In genomic region chr9:124084087-124084486, GRCh38 we compare ENCODE assay signal across 17 cellular contexts.
DNase-seq lines count a peak whose midpoint lies in the region; ATAC-seq and TF ChIP-seq lines count a peak whose summit lies in the region.
"Had no signal": no experiment of that assay in that cellular context is flagged by ENCODE, and none has a peak within 500 bp of the region (broad histone marks: within the 10 kb centered on the region; RNA-seq: fewer than 3 reads in every experiment).

No MANE protein-coding gene starts in this region.

- H3K79me2 ChIP-seq in mesendoderm (ENCODE audit: control insufficient read depth, insufficient read depth, low read length) (no peaks in the 10 kb centered on the region), MM.1S (ENCODE audit: low read length) (no peaks in the 10 kb centered on the region)

- DNase-seq in EH (ENCODE audit: low read depth) (peak; percentile 6), ELR (ENCODE audit: low read depth) (peak; percentile 29), RPMI7951 (ENCODE audit: low read depth) (peak; percentile 44), mesendoderm (peak; percentile 41), NCI-H524 (lab: John Stamatoyannopoulos, UW) (no peak), tibial nerve (ENCODE audit: low spot score in 2 of 2) (no peak), MM.1S (no peak)
- DNase-seq: BE2C; CD4-positive, alpha-beta memory T cell; DMS153; GDM1; H7 had no signal

- H3K9ac ChIP-seq in mesendoderm (ENCODE audit: low read length): no peak overlapping the region
- H3K9ac ChIP-seq in MM.1S (ENCODE audit: low read length): no peak overlapping the region
- H3K9ac ChIP-seq: KMS-11 had no signal

- H3K18ac ChIP-seq in mesendoderm (ENCODE audit: low read length): no peak overlapping the region

- no peak for ATAC-seq in GM21390 (IDR thresholded peaks at IDR 0.05; ENCODE audit: unreplicated experiment)
- ATAC-seq: A549, GM23338 had no signal

- no peak overlapping the region for H2BK5ac ChIP-seq in mesendoderm (ENCODE audit: low read length)

- no peak overlapping the region for H2AFZ ChIP-seq in MM.1S (ENCODE audit: low read length)
- H2AFZ ChIP-seq: GM23338 had no signal

- no peak overlapping the region for H3K4me2 ChIP-seq in mesendoderm (ENCODE audit: low read length)
- H3K4me2 ChIP-seq in MM.1S (ENCODE audit: low read depth, low read length): no peak overlapping the region
- H3K4me2 ChIP-seq: A549, GM23338, KMS-11 had no signal

- no peak overlapping the region for H3K23ac ChIP-seq in mesendoderm (ENCODE audit: low read length)

- H3K79me1 ChIP-seq in mesendoderm (ENCODE audit: low read length): no peaks in the 10 kb centered on the region

- H4K8ac ChIP-seq in mesendoderm (ENCODE audit: low read depth, low read length): no peak overlapping the region

- no peak for TF ChIP-seq EP300 in tibial nerve (IDR thresholded peaks at IDR 0.05)

- H3K4me3 ChIP-seq in mesendoderm (ENCODE audit: low read length) (no peak overlapping the region), tibial nerve (no peak overlapping the region), MM.1S (ENCODE audit: low read length) (no peak overlapping the region)
- H3K4me3 ChIP-seq: A549, GM23338 had no signal

- no peaks in the 10 kb centered on the region for H3F3A ChIP-seq in MM.1S (ENCODE audit: insufficient read depth, low read length)

- no peaks in the 10 kb centered on the region for H3K9me2 ChIP-seq in MM.1S (replicated peaks; ENCODE audit: insufficient read depth, low read length)

- no peaks in the 10 kb centered on the region for H3K4me1 ChIP-seq in mesendoderm (ENCODE audit: control insufficient read depth, low read depth, low read length)
- no peaks in the 10 kb centered on the region for H3K4me1 ChIP-seq in tibial nerve
- H3K4me1 ChIP-seq in MM.1S (ENCODE audit: low read length): no peaks in the 10 kb centered on the region
- H3K4me1 ChIP-seq: BE2C had no signal

- no CpG with 5 or more reads among the region's 7 CpGs for WGBS in mesendoderm (ENCODE audit: extremely low coverage, insufficient coverage, low lambda C conversion rate)
- 82 to 86% methylated on average over 7 of the region's 7 CpGs for WGBS in tibial nerve, 2 donors

- no peak overlapping the region for H2BK120ac ChIP-seq in mesendoderm (ENCODE audit: low read depth, low read length)

- H2AK5ac ChIP-seq in mesendoderm (ENCODE audit: low read length): no peak overlapping the region

- no peaks in the 10 kb centered on the region for H3K27me3 ChIP-seq in mesendoderm (ENCODE audit: insufficient read depth, low read length, poor library complexity)
- no peaks in the 10 kb centered on the region for H3K27me3 ChIP-seq in tibial nerve
- no peaks in the 10 kb centered on the region for H3K27me3 ChIP-seq in MM.1S (replicated peaks; ENCODE audit: insufficient read depth, low read length)
- H3K27me3 ChIP-seq: BE2C had no signal

- H2BK15ac ChIP-seq in mesendoderm (replicated peaks; ENCODE audit: low read depth): no peak overlapping the region

- TF ChIP-seq CTCF in tibial nerve (IDR thresholded peaks at IDR 0.05) (no peak), MM.1S (IDR thresholded peaks at IDR 0.05; ENCODE audit: low read length) (no peak)

- H3K27ac ChIP-seq in mesendoderm (ENCODE audit: low read depth, low read length) (no peak overlapping the region), tibial nerve (no peak overlapping the region), MM.1S (ENCODE audit: low read length) (no peak overlapping the region)
- H3K27ac ChIP-seq: A549, C4-2B, KMS-11 had no signal

- H4K5ac ChIP-seq in mesendoderm (ENCODE audit: low read length): no peak overlapping the region

- H4K20me1 ChIP-seq in MM.1S (ENCODE audit: insufficient read depth, low read length): no peaks in the 10 kb centered on the region

- no peak overlapping the region for H3K4ac ChIP-seq in mesendoderm (ENCODE audit: low read depth, low read length)

- H3K56ac ChIP-seq in mesendoderm (ENCODE audit: low read length): no peak overlapping the region

- H3K9me3 ChIP-seq in tibial nerve: peaks cover 0 to 38% (median 2%) of the 10 kb centered on the region in 4 donors
- H3K9me3 ChIP-seq in MM.1S (replicated peaks; ENCODE audit: insufficient read depth, low read length): no peaks in the 10 kb centered on the region
- H3K9me3 ChIP-seq: BE2C had no signal

- H3K36me3 ChIP-seq in mesendoderm (ENCODE audit: control insufficient read depth, insufficient read depth, low read length): no peaks in the 10 kb centered on the region
- H3K36me3 ChIP-seq in tibial nerve: no peaks in the 10 kb centered on the region
- no peaks in the 10 kb centered on the region for H3K36me3 ChIP-seq in MM.1S (replicated peaks; ENCODE audit: insufficient read depth, low read length)
- H3K36me3 ChIP-seq: BE2C had no signal

- TF ChIP-seq POLR2A in tibial nerve (IDR thresholded peaks at IDR 0.05): no peak

Comparison
In these comparisons a context has a peak if more than half of its experiments do, and no peak if none do; other contexts are left out.
1. DNase-seq: peak in EH (single experiment), ELR (single experiment), RPMI7951 (single experiment) and mesendoderm (single experiment); none in NCI-H524 (0 of 2), tibial nerve (0 of 2) and MM.1S (single experiment).